Comparison of ENCODE assay signal across 20 cellular contexts in the genomic region with DNA sequence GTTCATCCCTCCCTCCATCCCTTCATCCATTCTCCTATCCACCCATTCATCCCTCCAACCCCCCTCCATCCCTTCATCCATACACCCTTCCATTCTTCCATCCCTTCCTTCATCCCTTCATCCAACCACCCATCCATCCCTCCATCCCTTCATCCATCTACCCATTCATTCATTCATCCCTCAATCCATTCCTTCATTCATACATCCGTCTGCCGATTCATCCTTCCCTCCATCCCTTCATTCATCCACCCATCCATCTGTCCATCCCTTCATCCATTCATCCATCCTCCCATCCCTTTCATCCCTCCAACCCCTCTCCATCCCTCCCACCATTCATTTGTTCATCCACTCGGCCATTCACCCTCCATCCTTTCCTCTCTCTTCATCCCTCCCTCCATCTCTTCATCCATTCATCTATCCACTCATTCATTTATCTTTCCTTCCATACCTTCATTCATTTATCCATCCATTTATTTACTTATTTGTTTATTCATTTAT.
DNase-seq lines count a peak whose midpoint lies in the region; ATAC-seq, FAIRE-seq and TF ChIP-seq lines count a peak whose summit lies in the region.
"Had no signal": no experiment of that assay in that cellular context is flagged by ENCODE, and none has a peak within 500 bp of the region (broad histone marks: within the 10 kb centered on the region; RNA-seq: fewer than 3 reads in every experiment).

No MANE protein-coding gene starts in this region.

- H3K79me1 ChIP-seq in IMR-90 (ENCODE audit: low read depth in 1 of 2, low read length in 2 of 2), result peaks cover 4 to 9% of the 10 kb centered on the region in 2 experiments; a peak in 2 of 4 replicates

- no peak overlapping the region for H3K4ac ChIP-seq in IMR-90 (ENCODE audit: low read depth, low read length)

- H4K20me1 ChIP-seq in HepG2 (ENCODE audit: insufficient read depth, low read length), result no peaks in the 10 kb centered on the region
- H4K20me1 ChIP-seq in IMR-90 (ENCODE audit: insufficient read depth, low read length), result no peaks in the 10 kb centered on the region
- H4K20me1 ChIP-seq: BLaER1 treated with 17β-estradiol and CSF1 and Interleukin-3, amounts not matched to agents 10 nM and 100 nM had no signal

- BruUV-seq in HepG2 (replicated peaks; lab: Mats Ljungman, UMichigan) (no TSS peak), IMR-90 (replicated peaks; lab: Mats Ljungman, UMichigan) (no TSS peak)

- H3K4me2 ChIP-seq in HepG2 (ENCODE audit: low read depth, low read length) (no peak overlapping the region), IMR-90 (ENCODE audit: low read depth, low read length) (no peak overlapping the region)
- H3K4me2 ChIP-seq: A549 had no signal

- TF ChIP-seq POLR2A in HepG2 (IDR thresholded peaks at IDR 0.05; ENCODE audit: insufficient read depth in 1 of 2, low read depth in 2 of 2, low read length in 2 of 2) (no peak), right lobe of liver (IDR thresholded peaks at IDR 0.05) (no peak), IMR-90 (IDR thresholded peaks at IDR 0.05; ENCODE audit: low read depth, low read length) (no peak)

- CTCF ChIA-PET in HepG2 (lab: Yijun Ruan, JAX; ENCODE audit: low intra/inter-chr PET ratio, low total read pairs) (no interaction called here), IMR-90 (lab: Yijun Ruan, JAX) (no interaction called here)

- WGBS in HepG2 (ENCODE audit: low lambda C conversion rate), result 6% methylated on average over 3 of the region's 3 CpGs
- WGBS in right lobe of liver (ENCODE audit: insufficient coverage, low coverage, low lambda C conversion rate, missing lambda C conversion rate), result 78% methylated on average over 3 of the region's 3 CpGs
- 95 to 100% methylated on average over 3 of the region's 3 CpGs for WGBS in IMR-90 (ENCODE audit: extremely low coverage in 2 of 2, insufficient read length in 1 of 2), 2 experiments

- no peak overlapping the region for H4K91ac ChIP-seq in IMR-90 (ENCODE audit: insufficient read depth, low read depth, low read length)

- no peak overlapping the region for H4K8ac ChIP-seq in IMR-90 (ENCODE audit: low read depth in 2 of 2, low read length in 2 of 2)

- FAIRE-seq in HepG2 (lab: Jason Lieb, UNC), result no peak
- FAIRE-seq: A549, D721Med, G401.6, GM12891, GM19239 had no signal

- in situ Hi-C loops in HepG2 (cut with HindIII; ENCODE audit: extremely low pct_ligation_motif_present, low pct_unique_long_range_greater_than_20kb) (no loop called here), IMR-90 (cut with MboI; ENCODE audit: low sequenced_read_pairs) (no loop called here)

- no peak overlapping the region for H2AK9ac ChIP-seq in IMR-90 (replicated peaks; ENCODE audit: low read depth, low read length, poor library complexity)

- no peak for TF ChIP-seq RAD21 in HepG2 (CRISPR knock-in tag; IDR thresholded peaks at IDR 0.05)
- no peak for TF ChIP-seq RAD21 in IMR-90 (IDR thresholded peaks at IDR 0.05; ENCODE audit: low read length)

- no peaks in the 10 kb centered on the region for H3K9me3 ChIP-seq in HepG2 (ENCODE audit: low read length)
- H3K9me3 ChIP-seq in right lobe of liver, result no peaks in the 10 kb centered on the region
- peaks cover 3% of the 10 kb centered on the region; the same call in 1 of the 2 replicates for H3K9me3 ChIP-seq in IMR-90 (ENCODE audit: control insufficient read depth, insufficient read depth, low read length)
- H3K9me3 ChIP-seq: Caco-2 had no signal

- H2AFZ ChIP-seq in HepG2 (ENCODE audit: low read length) (no peak overlapping the region), IMR-90 (replicated peaks; ENCODE audit: low read length, poor library complexity) (no peak overlapping the region)

- no peak overlapping the region for H4K5ac ChIP-seq in IMR-90 (ENCODE audit: low read depth, low read length)

- H3K4me1 ChIP-seq in HepG2 (ENCODE audit: insufficient read depth, low read length) (no peaks in the 10 kb centered on the region), right lobe of liver (no peaks in the 10 kb centered on the region), IMR-90 (ENCODE audit: control insufficient read depth, insufficient read depth, low read length) (peaks cover 27% of the 10 kb centered on the region)
- H3K4me1 ChIP-seq: Caco-2 had no signal

- H3K14ac ChIP-seq in IMR-90 (replicated peaks; ENCODE audit: low read depth, low read length), result no peak overlapping the region

- H3K79me2 ChIP-seq in HepG2 (ENCODE audit: insufficient read depth, low read length), result no peaks in the 10 kb centered on the region

- H2AK5ac ChIP-seq in IMR-90 (ENCODE audit: low read depth, low read length), result peak overlapping the region; percentile 27; the same call in 1 of the 2 replicates

- no peak overlapping the region for H2BK15ac ChIP-seq in IMR-90 (ENCODE audit: low read depth, low read length)

- no peak overlapping the region for H2BK20ac ChIP-seq in IMR-90 (ENCODE audit: low read depth, low read length)

- H2BK5ac ChIP-seq in IMR-90 (ENCODE audit: low read depth, low read length, poor library complexity, severe bottlenecking), result no peak overlapping the region

- TF ChIP-seq EP300 in HepG2 (IDR thresholded peaks at IDR 0.05; ENCODE audit: low read depth in 2 of 2, low read length in 2 of 2) (no peak), HepG2 (CRISPR knock-in tag; IDR thresholded peaks at IDR 0.05; ENCODE audit: borderline replicate concordance) (no peak)

- H3K9ac ChIP-seq in HepG2 (ENCODE audit: insufficient read depth, low read depth, low read length) (no peak overlapping the region), IMR-90 (ENCODE audit: low read depth, low read length) (no peak overlapping the region)
- H3K9ac ChIP-seq: BLaER1 treated with 17β-estradiol and CSF1 and Interleukin-3, amounts not matched to agents 10 nM and 100 nM had no signal

- H3K27ac ChIP-seq in HepG2 (ENCODE audit: extremely low read length, insufficient read depth, low read length) (no peak overlapping the region), right lobe of liver (no peak overlapping the region), IMR-90 (ENCODE audit: insufficient read depth, low read length) (no peak overlapping the region)
- H3K27ac ChIP-seq: 22Rv1; A549; BLaER1 treated with 17β-estradiol and CSF1 and Interleukin-3, amounts not matched to agents 10 nM and 100 nM; C4-2B had no signal

- no peak for ATAC-seq in HepG2
- no peak for ATAC-seq in right lobe of liver
- ATAC-seq in IMR-90 (ENCODE audit: low read depth), result no peak
- no peak for ATAC-seq in HG02759 (IDR thresholded peaks at IDR 0.05; ENCODE audit: unreplicated experiment)
- ATAC-seq: A549; CD8-positive, alpha-beta T cell had no signal

- DNase-seq in HepG2 (ENCODE audit: low spot score) (no peak), right lobe of liver (no peak), IMR-90 (no peak), nucleus accumbens (lab: John Stamatoyannopoulos, UW) (no peak)
- DNase-seq: AML-193; Caco-2; Calu3; CD4-positive, alpha-beta T cell; CD8-positive, alpha-beta T cell; DMS79 treated with DMSO at 0.1 percent for 48 hours; GF-D8 had no signal

- H3K18ac ChIP-seq in IMR-90 (ENCODE audit: low read depth, low read length), result no peak overlapping the region

- no peak for TF ChIP-seq CTCF in HepG2 (CRISPR knock-in tag; IDR thresholded peaks at IDR 0.05)
- no peak for TF ChIP-seq CTCF in right lobe of liver (IDR thresholded peaks at IDR 0.05)
- no peak for TF ChIP-seq CTCF in IMR-90 (conservative IDR thresholded peaks at IDR 0.05; ENCODE audit: low read depth, low read length)

- no peak overlapping the region for H3K56ac ChIP-seq in IMR-90 (ENCODE audit: extremely low read depth, insufficient read depth, low read length)

- POLR2A ChIA-PET in HepG2 (lab: Yijun Ruan, JAX) (no interaction called here), IMR-90 (lab: Charles Lee; ENCODE audit: unreplicated experiment) (no interaction called here)

- no peak overlapping the region for H2BK120ac ChIP-seq in IMR-90 (ENCODE audit: low read depth, low read length)

- H3K27me3 ChIP-seq in HepG2 (ENCODE audit: control insufficient read depth in 1 of 2, insufficient read depth in 2 of 2, low read length in 2 of 2), result peaks cover 8 to 44% of the 10 kb centered on the region in 2 experiments; a peak in 4 of 5 replicates
- H3K27me3 ChIP-seq in right lobe of liver, result no peaks in the 10 kb centered on the region
- H3K27me3 ChIP-seq in IMR-90 (ENCODE audit: control insufficient read depth, insufficient read depth, low read length), result no peaks in the 10 kb centered on the region
- H3K27me3 ChIP-seq: BLaER1 treated with 17β-estradiol and CSF1 and Interleukin-3, amounts not matched to agents 10 nM and 100 nM had no signal

- intact Hi-C loops in HepG2 (cut with micrococcal nuclease; ENCODE audit: unreplicated experiment), result no loop called here
- intact Hi-C loops in right lobe of liver (cut with DNase I), result no loop called here
- intact Hi-C loops in IMR-90 (cut with micrococcal nuclease), result no loop called here

- H3K36me3 ChIP-seq in HepG2 (replicated peaks in 1 of 2; ENCODE audit: control insufficient read depth in 1 of 2, insufficient read depth in 2 of 2, low read length in 2 of 2), result no peaks in the 10 kb centered on the region
- no peaks in the 10 kb centered on the region for H3K36me3 ChIP-seq in right lobe of liver
- no peaks in the 10 kb centered on the region for H3K36me3 ChIP-seq in IMR-90 (ENCODE audit: control insufficient read depth, insufficient read depth, low read length)
- H3K36me3 ChIP-seq: BLaER1 treated with 17β-estradiol and CSF1 and Interleukin-3, amounts not matched to agents 10 nM and 100 nM had no signal

- H3K9me1 ChIP-seq in IMR-90 (ENCODE audit: insufficient read depth, low read length), result peaks cover 12% of the 10 kb centered on the region

- no peak overlapping the region for H3K23ac ChIP-seq in IMR-90 (ENCODE audit: low read depth, low read length)

- H3K4me3 ChIP-seq in HepG2 (replicated peaks in 1 of 3; ENCODE audit: insufficient read depth in 1 of 3, low read depth in 2 of 3, low read length in 3 of 3) (no peak overlapping the region), right lobe of liver (no peak overlapping the region), IMR-90 (ENCODE audit: insufficient read depth, low read depth, low read length) (no peak overlapping the region)
- H3K4me3 ChIP-seq: A549; BLaER1 treated with 17β-estradiol and CSF1 and Interleukin-3, amounts not matched to agents 10 nM and 100 nM had no signal

- dilution Hi-C loops in IMR-90 (cut with HindIII; ENCODE audit: low sequenced_read_pairs, unreplicated experiment), result no loop called here

TF ChIP-seq in IMR-90, 13 proteins besides CTCF, POLR2A, EP300 and RAD21 (continues in another document):
- TF ChIP-seq, protein P1, sequence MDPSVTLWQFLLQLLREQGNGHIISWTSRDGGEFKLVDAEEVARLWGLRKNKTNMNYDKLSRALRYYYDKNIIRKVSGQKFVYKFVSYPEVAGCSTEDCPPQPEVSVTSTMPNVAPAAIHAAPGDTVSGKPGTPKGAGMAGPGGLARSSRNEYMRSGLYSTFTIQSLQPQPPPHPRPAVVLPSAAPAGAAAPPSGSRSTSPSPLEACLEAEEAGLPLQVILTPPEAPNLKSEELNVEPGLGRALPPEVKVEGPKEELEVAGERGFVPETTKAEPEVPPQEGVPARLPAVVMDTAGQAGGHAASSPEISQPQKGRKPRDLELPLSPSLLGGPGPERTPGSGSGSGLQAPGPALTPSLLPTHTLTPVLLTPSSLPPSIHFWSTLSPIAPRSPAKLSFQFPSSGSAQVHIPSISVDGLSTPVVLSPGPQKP (IDR thresholded peaks at IDR 0.05; ENCODE audit: borderline replicate concordance, low read depth, low read length), result no peak
- TF ChIP-seq CEBPB (IDR thresholded peaks at IDR 0.05; ENCODE audit: low read depth, low read length), result no peak
